ENCODE assay signal across 8 cellular contexts in the genomic region with DNA sequence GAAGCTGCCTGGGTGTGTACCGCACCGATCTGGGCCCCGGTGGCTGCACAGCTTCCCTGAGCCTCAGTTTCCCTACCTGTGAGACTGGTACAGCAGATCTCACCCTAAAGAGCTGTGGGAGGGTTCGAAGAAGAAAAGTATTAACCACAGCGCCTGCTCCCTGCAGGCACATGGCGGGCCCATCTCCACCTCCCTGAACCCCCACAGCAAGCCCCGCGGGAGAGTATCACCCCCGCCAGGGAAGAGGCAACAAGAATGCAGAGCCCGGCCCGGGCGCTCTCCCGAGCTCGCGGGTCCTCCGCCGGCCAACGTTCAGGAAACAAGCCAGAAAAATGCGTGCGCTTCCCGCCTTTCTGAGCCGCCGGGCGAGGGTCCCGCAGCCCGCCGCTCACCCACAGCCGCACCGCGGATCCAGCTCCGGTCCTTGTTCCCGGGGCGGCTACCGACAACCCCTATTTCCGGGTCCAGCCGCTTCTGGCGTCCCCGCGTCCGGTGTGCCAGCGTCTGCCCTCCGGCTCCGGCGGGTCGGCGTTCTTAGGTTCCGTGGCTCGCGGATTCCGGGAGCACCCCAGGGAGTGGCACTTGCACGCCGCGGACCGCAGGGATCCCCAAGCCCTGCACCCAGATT. TPM values are rescaled to one million over a fixed set of nuclear protein-coding genes. Genes with fewer than 3 reads are reported as not detected.
DNase-seq lines count a peak whose midpoint lies in the region; ATAC-seq and TF ChIP-seq lines count a peak whose summit lies in the region.

A gene with protein sequence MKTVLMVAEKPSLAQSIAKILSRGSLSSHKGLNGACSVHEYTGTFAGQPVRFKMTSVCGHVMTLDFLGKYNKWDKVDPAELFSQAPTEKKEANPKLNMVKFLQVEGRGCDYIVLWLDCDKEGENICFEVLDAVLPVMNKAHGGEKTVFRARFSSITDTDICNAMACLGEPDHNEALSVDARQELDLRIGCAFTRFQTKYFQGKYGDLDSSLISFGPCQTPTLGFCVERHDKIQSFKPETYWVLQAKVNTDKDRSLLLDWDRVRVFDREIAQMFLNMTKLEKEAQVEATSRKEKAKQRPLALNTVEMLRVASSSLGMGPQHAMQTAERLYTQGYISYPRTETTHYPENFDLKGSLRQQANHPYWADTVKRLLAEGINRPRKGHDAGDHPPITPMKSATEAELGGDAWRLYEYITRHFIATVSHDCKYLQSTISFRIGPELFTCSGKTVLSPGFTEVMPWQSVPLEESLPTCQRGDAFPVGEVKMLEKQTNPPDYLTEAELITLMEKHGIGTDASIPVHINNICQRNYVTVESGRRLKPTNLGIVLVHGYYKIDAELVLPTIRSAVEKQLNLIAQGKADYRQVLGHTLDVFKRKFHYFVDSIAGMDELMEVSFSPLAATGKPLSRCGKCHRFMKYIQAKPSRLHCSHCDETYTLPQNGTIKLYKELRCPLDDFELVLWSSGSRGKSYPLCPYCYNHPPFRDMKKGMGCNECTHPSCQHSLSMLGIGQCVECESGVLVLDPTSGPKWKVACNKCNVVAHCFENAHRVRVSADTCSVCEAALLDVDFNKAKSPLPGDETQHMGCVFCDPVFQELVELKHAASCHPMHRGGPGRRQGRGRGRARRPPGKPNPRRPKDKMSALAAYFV (minus strand): TSS at position 450 of the 628 bp plus-strand sequence. CDS start 7,078 bp downstream, outside the sequence.

- peak within 1 kb of the TSS; percentile 94 to 95 for H3K9ac ChIP-seq in colonic mucosa (ENCODE audit: low read depth in 2 of 2, low read length in 2 of 2)

- ATAC-seq in HG02981 (IDR thresholded peaks at IDR 0.05; ENCODE audit: unreplicated experiment), result peak; percentile 64
- peak; percentile 96 for ATAC-seq in left colon
- no peak for ATAC-seq in HG03025 (IDR thresholded peaks at IDR 0.05; ENCODE audit: low FRiP score, unreplicated experiment)

- no peak for TF ChIP-seq CTCF in colonic mucosa (IDR thresholded peaks at IDR 0.05)

- peak within 1 kb of the TSS; percentile 41 for H3K27ac ChIP-seq in colonic mucosa

- H3K36me3 ChIP-seq in colonic mucosa, result no peaks in the 10 kb centered on the region

- peaks cover 8% of the 10 kb centered on the region for H3K4me1 ChIP-seq in colonic mucosa

- H3K4me3 ChIP-seq in colonic mucosa, result peak within 1 kb of the TSS; percentile 99

- intact Hi-C loops in colonic mucosa (cut with DNase I) (no loop called here), left colon (cut with DNase I, micrococcal nuclease) (no loop called here)

- no peaks in the 10 kb centered on the region for H3K27me3 ChIP-seq in colonic mucosa

- peak; percentile 75 for DNase-seq in EL
- peak; percentile 18 for DNase-seq in NCI-H510A (lab: John Stamatoyannopoulos, UW)
- peak; percentile 92 for DNase-seq in activated CD4-positive, alpha-beta T cell treated with anti-CD3 and anti-CD28 coated beads for 48 hours
- peak; percentile 83 for DNase-seq in colonic mucosa
- peak; percentile 76 to 86 for DNase-seq in left colon
- DNase-seq in stimulated activated CD4-positive, alpha-beta T cell treated with anti-CD3 and anti-CD28 coated beads, Interleukin-1b, Interleukin-23, amount 100 ng/mL, for 24 hours (ENCODE audit: low read depth in 4 of 4, low spot score in 1 of 4), result peak; percentile 66 to 79 (median 74)

- no peaks in the 10 kb centered on the region for H3K9me3 ChIP-seq in colonic mucosa

RNA-seq across cellular contexts. Expression of the gene that starts here (rescaled TPM):
- total RNA-seq in colonic mucosa, result 10 to 100 TPM; 20.1 to 37.4 TPM
- 10 to 100 TPM; 25.3 to 33.2 TPM for total RNA-seq in left colon

Comparison
In these comparisons a context has a peak if more than half of its experiments do, and no peak if none do; other contexts are left out.
1. DNase-seq: peak in every context shown above with its lines; median percentile 92 in activated CD4-positive, alpha-beta T cell treated with anti-CD3 and anti-CD28 coated beads for 48 hours; 83 in colonic mucosa; 81 in left colon; 75 in EL; 74 in stimulated activated CD4-positive, alpha-beta T cell treated with anti-CD3 and anti-CD28 coated beads, Interleukin-1b, Interleukin-23, amount 100 ng/mL, for 24 hours; 18 in NCI-H510A.